Comparison of ENCODE assay signal across 3 cellular contexts in genomic region chr10:4978870-4979269, GRCh38.
TF ChIP-seq lines count a peak whose summit lies in the region.

No MANE protein-coding gene starts in this region.

TF ChIP-seq in HepG2, 621 proteins besides CTCF, POLR2A, EP300 and RAD21 (continues in another document):
- TF ChIP-seq ZBTB21 (CRISPR knock-in tag; IDR thresholded peaks at IDR 0.05) (no peak), ZNF17 (CRISPR knock-in tag; IDR thresholded peaks at IDR 0.05) (no peak), RBFOX2 (IDR thresholded peaks at IDR 0.05; ENCODE audit: low read depth, low read length) (peak; percentile 64), HOXD1 (CRISPR knock-in tag; IDR thresholded peaks at IDR 0.05) (no peak), POLR2G (IDR thresholded peaks at IDR 0.05; ENCODE audit: low read depth, low read length) (peak; percentile 75; the same call in 1 of the 2 replicates), RARA (CRISPR knock-in tag; IDR thresholded peaks at IDR 0.05) (no peak), EEA1 (CRISPR knock-in tag; IDR thresholded peaks at IDR 0.05; ENCODE audit: borderline replicate concordance) (no peak), ZNF446 (CRISPR knock-in tag; IDR thresholded peaks at IDR 0.05) (no peak)
- TF ChIP-seq, protein P1, sequence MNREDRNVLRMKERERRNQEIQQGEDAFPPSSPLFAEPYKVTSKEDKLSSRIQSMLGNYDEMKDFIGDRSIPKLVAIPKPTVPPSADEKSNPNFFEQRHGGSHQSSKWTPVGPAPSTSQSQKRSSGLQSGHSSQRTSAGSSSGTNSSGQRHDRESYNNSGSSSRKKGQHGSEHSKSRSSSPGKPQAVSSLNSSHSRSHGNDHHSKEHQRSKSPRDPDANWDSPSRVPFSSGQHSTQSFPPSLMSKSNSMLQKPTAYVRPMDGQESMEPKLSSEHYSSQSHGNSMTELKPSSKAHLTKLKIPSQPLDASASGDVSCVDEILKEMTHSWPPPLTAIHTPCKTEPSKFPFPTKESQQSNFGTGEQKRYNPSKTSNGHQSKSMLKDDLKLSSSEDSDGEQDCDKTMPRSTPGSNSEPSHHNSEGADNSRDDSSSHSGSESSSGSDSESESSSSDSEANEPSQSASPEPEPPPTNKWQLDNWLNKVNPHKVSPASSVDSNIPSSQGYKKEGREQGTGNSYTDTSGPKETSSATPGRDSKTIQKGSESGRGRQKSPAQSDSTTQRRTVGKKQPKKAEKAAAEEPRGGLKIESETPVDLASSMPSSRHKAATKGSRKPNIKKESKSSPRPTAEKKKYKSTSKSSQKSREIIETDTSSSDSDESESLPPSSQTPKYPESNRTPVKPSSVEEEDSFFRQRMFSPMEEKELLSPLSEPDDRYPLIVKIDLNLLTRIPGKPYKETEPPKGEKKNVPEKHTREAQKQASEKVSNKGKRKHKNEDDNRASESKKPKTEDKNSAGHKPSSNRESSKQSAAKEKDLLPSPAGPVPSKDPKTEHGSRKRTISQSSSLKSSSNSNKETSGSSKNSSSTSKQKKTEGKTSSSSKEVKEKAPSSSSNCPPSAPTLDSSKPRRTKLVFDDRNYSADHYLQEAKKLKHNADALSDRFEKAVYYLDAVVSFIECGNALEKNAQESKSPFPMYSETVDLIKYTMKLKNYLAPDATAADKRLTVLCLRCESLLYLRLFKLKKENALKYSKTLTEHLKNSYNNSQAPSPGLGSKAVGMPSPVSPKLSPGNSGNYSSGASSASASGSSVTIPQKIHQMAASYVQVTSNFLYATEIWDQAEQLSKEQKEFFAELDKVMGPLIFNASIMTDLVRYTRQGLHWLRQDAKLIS (CRISPR knock-in tag; IDR thresholded peaks at IDR 0.05), result no peak
- TF ChIP-seq, protein P2, sequence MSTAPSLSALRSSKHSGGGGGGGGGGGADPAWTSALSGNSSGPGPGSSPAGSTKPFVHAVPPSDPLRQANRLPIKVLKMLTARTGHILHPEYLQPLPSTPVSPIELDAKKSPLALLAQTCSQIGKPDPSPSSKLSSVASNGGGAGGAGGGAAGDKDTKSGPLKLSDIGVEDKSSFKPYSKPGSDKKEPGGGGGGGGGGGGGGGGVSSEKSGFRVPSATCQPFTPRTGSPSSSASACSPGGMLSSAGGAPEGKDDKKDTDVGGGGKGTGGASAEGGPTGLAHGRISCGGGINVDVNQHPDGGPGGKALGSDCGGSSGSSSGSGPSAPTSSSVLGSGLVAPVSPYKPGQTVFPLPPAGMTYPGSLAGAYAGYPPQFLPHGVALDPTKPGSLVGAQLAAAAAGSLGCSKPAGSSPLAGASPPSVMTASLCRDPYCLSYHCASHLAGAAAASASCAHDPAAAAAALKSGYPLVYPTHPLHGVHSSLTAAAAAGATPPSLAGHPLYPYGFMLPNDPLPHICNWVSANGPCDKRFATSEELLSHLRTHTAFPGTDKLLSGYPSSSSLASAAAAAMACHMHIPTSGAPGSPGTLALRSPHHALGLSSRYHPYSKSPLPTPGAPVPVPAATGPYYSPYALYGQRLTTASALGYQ (CRISPR knock-in tag; IDR thresholded peaks at IDR 0.05), result no peak
- TF ChIP-seq, protein P3, sequence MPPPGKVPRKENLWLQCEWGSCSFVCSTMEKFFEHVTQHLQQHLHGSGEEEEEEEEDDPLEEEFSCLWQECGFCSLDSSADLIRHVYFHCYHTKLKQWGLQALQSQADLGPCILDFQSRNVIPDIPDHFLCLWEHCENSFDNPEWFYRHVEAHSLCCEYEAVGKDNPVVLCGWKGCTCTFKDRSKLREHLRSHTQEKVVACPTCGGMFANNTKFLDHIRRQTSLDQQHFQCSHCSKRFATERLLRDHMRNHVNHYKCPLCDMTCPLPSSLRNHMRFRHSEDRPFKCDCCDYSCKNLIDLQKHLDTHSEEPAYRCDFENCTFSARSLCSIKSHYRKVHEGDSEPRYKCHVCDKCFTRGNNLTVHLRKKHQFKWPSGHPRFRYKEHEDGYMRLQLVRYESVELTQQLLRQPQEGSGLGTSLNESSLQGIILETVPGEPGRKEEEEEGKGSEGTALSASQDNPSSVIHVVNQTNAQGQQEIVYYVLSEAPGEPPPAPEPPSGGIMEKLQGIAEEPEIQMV (CRISPR knock-in tag; IDR thresholded peaks at IDR 0.05; ENCODE audit: low read depth), result no peak

TF ChIP-seq in A549, 52 proteins besides CTCF, POLR2A, EP300 and RAD21 (continues in another document):
- TF ChIP-seq, protein P4, sequence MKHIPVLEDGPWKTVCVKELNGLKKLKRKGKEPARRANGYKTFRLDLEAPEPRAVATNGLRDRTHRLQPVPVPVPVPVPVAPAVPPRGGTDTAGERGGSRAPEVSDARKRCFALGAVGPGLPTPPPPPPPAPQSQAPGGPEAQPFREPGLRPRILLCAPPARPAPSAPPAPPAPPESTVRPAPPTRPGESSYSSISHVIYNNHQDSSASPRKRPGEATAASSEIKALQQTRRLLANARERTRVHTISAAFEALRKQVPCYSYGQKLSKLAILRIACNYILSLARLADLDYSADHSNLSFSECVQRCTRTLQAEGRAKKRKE (CRISPR knock-in tag; IDR thresholded peaks at IDR 0.05; ENCODE audit: low read depth), result no peak
- TF ChIP-seq ZC3H11A (IDR thresholded peaks at IDR 0.05) (no peak), NPAS2 (CRISPR knock-in tag; IDR thresholded peaks at IDR 0.05; ENCODE audit: borderline replicate concordance) (no peak), TP53 (CRISPR knock-in tag; IDR thresholded peaks at IDR 0.05) (0 out of 2 replicates have a peak, but pooled peaks have one; percentile 39), MYC (IDR thresholded peaks at IDR 0.05; ENCODE audit: borderline replicate concordance, low read length) (no peak), FOSB (CRISPR knock-in tag; IDR thresholded peaks at IDR 0.05) (no peak; the same call in 1 of the 2 replicates), PBX3 (IDR thresholded peaks at IDR 0.05) (no peak), NR3C1 (IDR thresholded peaks at IDR 0.05) (no peak), CBX2 (IDR thresholded peaks at IDR 0.05; ENCODE audit: borderline replicate concordance, low read depth) (no peak), POLR2AphosphoS2 (conservative IDR thresholded peaks at IDR 0.05; ENCODE audit: low read length) (peak; percentile 95), ZNF302 (CRISPR knock-in tag; IDR thresholded peaks at IDR 0.05) (no peak), ZSCAN20 (CRISPR knock-in tag; IDR thresholded peaks at IDR 0.05) (no peak), JUN (IDR thresholded peaks at IDR 0.05) (peak in 1 of 2 experiments; percentile 42; a peak in 1 of 5 replicates), MAFK (IDR thresholded peaks at IDR 0.05; ENCODE audit: partially characterized antibody) (no peak), FOSL2 (IDR thresholded peaks at IDR 0.05) (no peak), FOSL2 (CRISPR knock-in tag; IDR thresholded peaks at IDR 0.05) (no peak), BHLHE40 (IDR thresholded peaks at IDR 0.05; ENCODE audit: low read depth, low read length) (no peak), FOXS1 (CRISPR knock-in tag; IDR thresholded peaks at IDR 0.05) (no peak), HOXA7 (CRISPR knock-in tag; IDR thresholded peaks at IDR 0.05) (peak; percentile 73), RARB (CRISPR knock-in tag; IDR thresholded peaks at IDR 0.05) (0 out of 2 replicates have a peak, but pooled peaks have one; percentile 53)
- TF ChIP-seq, protein P5, sequence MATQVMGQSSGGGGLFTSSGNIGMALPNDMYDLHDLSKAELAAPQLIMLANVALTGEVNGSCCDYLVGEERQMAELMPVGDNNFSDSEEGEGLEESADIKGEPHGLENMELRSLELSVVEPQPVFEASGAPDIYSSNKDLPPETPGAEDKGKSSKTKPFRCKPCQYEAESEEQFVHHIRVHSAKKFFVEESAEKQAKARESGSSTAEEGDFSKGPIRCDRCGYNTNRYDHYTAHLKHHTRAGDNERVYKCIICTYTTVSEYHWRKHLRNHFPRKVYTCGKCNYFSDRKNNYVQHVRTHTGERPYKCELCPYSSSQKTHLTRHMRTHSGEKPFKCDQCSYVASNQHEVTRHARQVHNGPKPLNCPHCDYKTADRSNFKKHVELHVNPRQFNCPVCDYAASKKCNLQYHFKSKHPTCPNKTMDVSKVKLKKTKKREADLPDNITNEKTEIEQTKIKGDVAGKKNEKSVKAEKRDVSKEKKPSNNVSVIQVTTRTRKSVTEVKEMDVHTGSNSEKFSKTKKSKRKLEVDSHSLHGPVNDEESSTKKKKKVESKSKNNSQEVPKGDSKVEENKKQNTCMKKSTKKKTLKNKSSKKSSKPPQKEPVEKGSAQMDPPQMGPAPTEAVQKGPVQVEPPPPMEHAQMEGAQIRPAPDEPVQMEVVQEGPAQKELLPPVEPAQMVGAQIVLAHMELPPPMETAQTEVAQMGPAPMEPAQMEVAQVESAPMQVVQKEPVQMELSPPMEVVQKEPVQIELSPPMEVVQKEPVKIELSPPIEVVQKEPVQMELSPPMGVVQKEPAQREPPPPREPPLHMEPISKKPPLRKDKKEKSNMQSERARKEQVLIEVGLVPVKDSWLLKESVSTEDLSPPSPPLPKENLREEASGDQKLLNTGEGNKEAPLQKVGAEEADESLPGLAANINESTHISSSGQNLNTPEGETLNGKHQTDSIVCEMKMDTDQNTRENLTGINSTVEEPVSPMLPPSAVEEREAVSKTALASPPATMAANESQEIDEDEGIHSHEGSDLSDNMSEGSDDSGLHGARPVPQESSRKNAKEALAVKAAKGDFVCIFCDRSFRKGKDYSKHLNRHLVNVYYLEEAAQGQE (IDR thresholded peaks at IDR 0.05), result no peak

TF ChIP-seq in K562, 482 proteins besides CTCF, POLR2A, EP300 and RAD21 (continues in another document):
- TF ChIP-seq TGIF2 (CRISPR knock-in tag; IDR thresholded peaks at IDR 0.05) (no peak), MEF2A (IDR thresholded peaks at IDR 0.05; ENCODE audit: control insufficient read depth, low read depth, low read length) (no peak), RBM15 (IDR thresholded peaks at IDR 0.05; ENCODE audit: insufficient read depth, low read length) (no peak), ASH1L (IDR thresholded peaks at IDR 0.05; ENCODE audit: borderline replicate concordance, low read depth, partially characterized antibody) (no peak), ZFPM2 (CRISPR knock-in tag; IDR thresholded peaks at IDR 0.05) (no peak), ZNF253 (CRISPR knock-in tag; conservative IDR thresholded peaks at IDR 0.05) (no peak), ZBTB33 (CRISPR knock-in tag; IDR thresholded peaks at IDR 0.05) (no peak), CBX1 (IDR thresholded peaks at IDR 0.05; ENCODE audit: low read depth) (no peak), ZKSCAN1 (IDR thresholded peaks at IDR 0.05; ENCODE audit: low read depth, low read length) (no peak)
- TF ChIP-seq, protein P6, sequence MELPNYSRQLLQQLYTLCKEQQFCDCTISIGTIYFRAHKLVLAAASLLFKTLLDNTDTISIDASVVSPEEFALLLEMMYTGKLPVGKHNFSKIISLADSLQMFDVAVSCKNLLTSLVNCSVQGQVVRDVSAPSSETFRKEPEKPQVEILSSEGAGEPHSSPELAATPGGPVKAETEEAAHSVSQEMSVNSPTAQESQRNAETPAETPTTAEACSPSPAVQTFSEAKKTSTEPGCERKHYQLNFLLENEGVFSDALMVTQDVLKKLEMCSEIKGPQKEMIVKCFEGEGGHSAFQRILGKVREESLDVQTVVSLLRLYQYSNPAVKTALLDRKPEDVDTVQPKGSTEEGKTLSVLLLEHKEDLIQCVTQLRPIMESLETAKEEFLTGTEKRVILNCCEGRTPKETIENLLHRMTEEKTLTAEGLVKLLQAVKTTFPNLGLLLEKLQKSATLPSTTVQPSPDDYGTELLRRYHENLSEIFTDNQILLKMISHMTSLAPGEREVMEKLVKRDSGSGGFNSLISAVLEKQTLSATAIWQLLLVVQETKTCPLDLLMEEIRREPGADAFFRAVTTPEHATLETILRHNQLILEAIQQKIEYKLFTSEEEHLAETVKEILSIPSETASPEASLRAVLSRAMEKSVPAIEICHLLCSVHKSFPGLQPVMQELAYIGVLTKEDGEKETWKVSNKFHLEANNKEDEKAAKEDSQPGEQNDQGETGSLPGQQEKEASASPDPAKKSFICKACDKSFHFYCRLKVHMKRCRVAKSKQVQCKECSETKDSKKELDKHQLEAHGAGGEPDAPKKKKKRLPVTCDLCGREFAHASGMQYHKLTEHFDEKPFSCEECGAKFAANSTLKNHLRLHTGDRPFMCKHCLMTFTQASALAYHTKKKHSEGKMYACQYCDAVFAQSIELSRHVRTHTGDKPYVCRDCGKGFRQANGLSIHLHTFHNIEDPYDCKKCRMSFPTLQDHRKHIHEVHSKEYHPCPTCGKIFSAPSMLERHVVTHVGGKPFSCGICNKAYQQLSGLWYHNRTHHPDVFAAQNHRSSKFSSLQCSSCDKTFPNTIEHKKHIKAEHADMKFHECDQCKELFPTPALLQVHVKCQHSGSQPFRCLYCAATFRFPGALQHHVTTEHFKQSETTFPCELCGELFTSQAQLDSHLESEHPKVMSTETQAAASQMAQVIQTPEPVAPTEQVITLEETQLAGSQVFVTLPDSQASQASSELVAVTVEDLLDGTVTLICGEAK (IDR thresholded peaks at IDR 0.05), result no peak
- TF ChIP-seq, protein P6 (CRISPR knock-in tag; IDR thresholded peaks at IDR 0.05), result no peak
